8 cellular contexts compared by ENCODE assay signal in genomic region chr16:69311115-69311532, GRCh38. TPM values are rescaled to one million over a fixed set of nuclear protein-coding genes. Genes with fewer than 3 reads are reported as not detected.
DNase-seq lines count a peak whose midpoint lies in the region; ATAC-seq and TF ChIP-seq lines count a peak whose summit lies in the region.

Gene VPS4A, plus strand, starts transcription at chr16:69311350. Its CDS starts 162 bp downstream, at chr16:69311512.

- peaks cover 34% of the 10 kb centered on the region for H3K4me1 Mint-ChIP-seq in CD4-positive, alpha-beta T cell (ENCODE audit: low read depth)

- H3K27me3 Mint-ChIP-seq in CD4-positive, alpha-beta T cell = no peaks in the 10 kb centered on the region

- DNase-seq in CD4-positive, alpha-beta T cell = peak; percentile 96 to 99 (median 97)
- peak; percentile 76 for DNase-seq in NCI-H774 (lab: John Stamatoyannopoulos, UW)
- peak; percentile 97 to 98 for DNase-seq in activated CD4-positive, alpha-beta T cell treated with anti-CD3 and anti-CD28 coated beads, Interleukin-2, amount 50 U/mL, for 48 hours
- DNase-seq in dermis microvascular lymphatic vessel endothelial cell (ENCODE audit: low read depth in 2 of 2) = peak; percentile 90 to 97
- peak; percentile 95 to 99 for DNase-seq in lower leg skin (ENCODE audit: low spot score in 2 of 2)
- peak; percentile 96 to 98 for DNase-seq in stimulated activated CD4-positive, alpha-beta T cell treated with anti-CD3 and anti-CD28 coated beads, Interleukin-4, amount 100 ng/mL, for 48 hours (ENCODE audit: low read depth in 2 of 2)

- peak; percentile 97 for ATAC-seq in CD4-positive, alpha-beta T cell (ENCODE audit: poor library complexity)
- ATAC-seq in GM19397 (IDR thresholded peaks at IDR 0.05; ENCODE audit: unreplicated experiment) (peak; percentile 95), HG03571 (IDR thresholded peaks at IDR 0.05; ENCODE audit: unreplicated experiment) (peak; percentile 90)

- peak within 1 kb of the TSS; percentile 75 for H3K27ac ChIP-seq in CD4-positive, alpha-beta T cell (ENCODE audit: low read depth, low read length)

- H3K9me3 ChIP-seq in CD4-positive, alpha-beta T cell (ENCODE audit: control insufficient read depth, low read length) = no peaks in the 10 kb centered on the region

- peak within 1 kb of the TSS; percentile 92 for H3K27ac Mint-ChIP-seq in CD4-positive, alpha-beta T cell

- H3K9me3 Mint-ChIP-seq in CD4-positive, alpha-beta T cell = no peaks in the 10 kb centered on the region

- 0% methylated on average over 1 to 37 of the region's 51 CpGs for WGBS in lower leg skin, 2 donors

- peak within 1 kb of the TSS; percentile 99 for H3K4me3 Mint-ChIP-seq in CD4-positive, alpha-beta T cell

- peaks cover 30% of the 10 kb centered on the region for H3K36me3 Mint-ChIP-seq in CD4-positive, alpha-beta T cell (ENCODE audit: low read depth)

- peak; percentile 70 for TF ChIP-seq CTCF in CD4-positive, alpha-beta T cell (IDR thresholded peaks at IDR 0.05)
- no peak for TF ChIP-seq CTCF in lower leg skin (IDR thresholded peaks at IDR 0.05)

- no peaks in the 10 kb centered on the region for H3K27me3 ChIP-seq in CD4-positive, alpha-beta T cell (ENCODE audit: control insufficient read depth, insufficient read depth, low read length)

- peak within 1 kb of the TSS; percentile 74 for H3K4me3 ChIP-seq in lower leg skin (ENCODE audit: low read depth, poor library complexity, severe bottlenecking)

- TF ChIP-seq POLR2A in lower leg skin (IDR thresholded peaks at IDR 0.05) = peak in 1 of 2 donors; percentile 20

- POLR2A ChIA-PET in CD4-positive, alpha-beta T cell (lab: Charles Lee) = interaction anchor here (1.0 to 1.7 kb wide), 4 partner anchors 19 to 123 kb away, joined by 3 to 6 read pairs (median 4); partner anchors contain the start of genes COG8, NIP7 and PDF

- intact Hi-C loops in CD4-positive, alpha-beta T cell (cut with DNase I, micrococcal nuclease) = loop anchor here (1.0 to 5.0 kb wide), 6 partner anchors 19 to 452 kb away; partner anchors contain the start of genes COG8 (in 2 of the 2), NIP7 (in 2 of the 2), PDF (in 1 of the 2) and WWP2 (in 1 of the 2)
- intact Hi-C loops in lower leg skin (cut with DNase I; ENCODE audit: low total_unique reads) = no loop called here

- CTCF ChIA-PET in CD4-positive, alpha-beta T cell (lab: Charles Lee) = interaction anchor here (1.4 kb wide), 1 partner anchor 26 kb away, joined by 4 read pairs; no protein-coding TSS in a partner anchor

RNA-seq across cellular contexts. Expression of gene VPS4A, which starts in this region (rescaled TPM):
- 10 to 100 TPM; 57.8 to 62.4 TPM for total RNA-seq in CD4-positive, alpha-beta T cell
- total RNA-seq in dermis microvascular lymphatic vessel endothelial cell (27.3 and 31.1 TPM in 2 replicates), lower leg skin (10 to 100 TPM; 34.8 to 57.5 (median 35.6) TPM)

Comparison
In these comparisons a context has a peak if more than half of its experiments do, and no peak if none do; other contexts are left out.
1. Peak in every context shown above with its lines: DNase-seq, ATAC-seq, H3K4me3 ChIP-seq and H3K27ac ChIP-seq.